Comparison of ENCODE assay signal across 10 cellular contexts in genomic region chr5:41863871-41864486, GRCh38. TPM values are rescaled to one million over a fixed set of nuclear protein-coding genes. Genes with fewer than 3 reads are reported as not detected.
DNase-seq lines count a peak whose midpoint lies in the region; ATAC-seq, FAIRE-seq and TF ChIP-seq lines count a peak whose summit lies in the region.
"Had no signal": no experiment of that assay in that cellular context is flagged by ENCODE, and none has a peak within 500 bp of the region (broad histone marks: within the 10 kb centered on the region; RNA-seq: fewer than 3 reads in every experiment).

No MANE protein-coding gene starts in this region.

- no peaks in the 10 kb centered on the region for H3K9me1 ChIP-seq in K562 (ENCODE audit: control insufficient read depth, insufficient read depth, low read length)

- in situ Hi-C loops in K562 (cut with MboI) (loop anchor here (10.0 to 25.0 kb wide), 3 partner anchors 723 to 1011 kb away; partner anchors contain the start of gene CCDC152), ACHN (cut with HindIII; ENCODE audit: low pct_ligation_motif_present, low pct_unique_long_range_greater_than_20kb, low sequenced_read_pairs) (no loop called here)

- DNase-seq in AG10803 (ENCODE audit: low read depth) (peak; percentile 13), K562 (ENCODE audit: extremely low read depth in 1 of 4, low spot score in 3 of 4) (no peak), MG63 (no peak), NCI-H2107 (lab: John Stamatoyannopoulos, UW) (no peak), DMS79 treated with DMSO at 0.1 percent for 48 hours (lab: John Stamatoyannopoulos, UW) (no peak), ACHN (no peak)
- DNase-seq: NCI-H1694 treated with DMSO at 0.1 percent for 48 hours had no signal

- no peak overlapping the region for H3K9ac ChIP-seq in K562 (ENCODE audit: insufficient read depth in 1 of 2, low read depth in 2 of 2, low read length in 2 of 2)

- TF ChIP-seq CTCF in AG10803 (conservative IDR thresholded peaks at IDR 0.05; ENCODE audit: low read length) (no peak), K562 (IDR thresholded peaks at IDR 0.05 in 2 of 3, conservative IDR thresholded peaks at IDR 0.05 in 1 of 3; ENCODE audit: insufficient read depth in 2 of 3, low read depth in 1 of 3, low read length in 3 of 3) (no peak)

- peaks cover 55% of the 10 kb centered on the region for H3K79me2 ChIP-seq in K562 (ENCODE audit: control insufficient read depth, insufficient read depth, low read length)

- no peak for FAIRE-seq in K562 (lab: Jason Lieb, UNC)
- FAIRE-seq: TTC549 had no signal

- TF ChIP-seq EP300 in K562 (IDR thresholded peaks at IDR 0.05; ENCODE audit: low read length): no peak

- no peaks in the 10 kb centered on the region for H3K27me3 ChIP-seq in K562 (ENCODE audit: control insufficient read depth in 2 of 2, insufficient read depth in 2 of 2, low read length in 2 of 2)
- H3K27me3 ChIP-seq in MG63: no peaks in the 10 kb centered on the region

- no peaks in the 10 kb centered on the region for H4K20me1 ChIP-seq in K562 (replicated peaks; ENCODE audit: control insufficient read depth, insufficient read depth, low read length)

- peaks cover 37% of the 10 kb centered on the region for H3K36me3 ChIP-seq in K562 (ENCODE audit: control insufficient read depth, insufficient read depth, low read length)
- peaks cover 11% of the 10 kb centered on the region for H3K36me3 ChIP-seq in MG63

- H3K27ac ChIP-seq in K562 (ENCODE audit: extremely low read depth, low read depth, low read length): no peak overlapping the region

- intact Hi-C loops in K562 (cut with micrococcal nuclease): no loop called here

- CTCF ChIA-PET in K562 (lab: Yijun Ruan, JAX; ENCODE audit: low intra/inter-chr PET ratio): no interaction called here

- BruUV-seq in K562 (replicated peaks; lab: Mats Ljungman, UMichigan): no TSS peak

- H3K9me3 ChIP-seq in K562 (replicated peaks; ENCODE audit: control insufficient read depth, insufficient read depth, low read depth, low read length) (no peaks in the 10 kb centered on the region), MG63 (no peaks in the 10 kb centered on the region)

- H3K4me2 ChIP-seq in K562 (ENCODE audit: insufficient read depth, low read length): no peak overlapping the region

- H3K4me1 ChIP-seq in K562 (replicated peaks in 1 of 2; ENCODE audit: control insufficient read depth in 2 of 2, insufficient read depth in 2 of 2, low read length in 2 of 2): peaks cover 0 to 5% of the 10 kb centered on the region in 2 experiments; a peak in 3 of 5 replicates

- no peak overlapping the region for H3K4me3 ChIP-seq in AG10803 (ENCODE audit: low read length)
- H3K4me3 ChIP-seq in K562: no peak overlapping the region
- H3K4me3 ChIP-seq in MG63: no peak overlapping the region

- no peak overlapping the region for H2AFZ ChIP-seq in K562 (ENCODE audit: low read depth, low read length)

- ATAC-seq in GM19025 (IDR thresholded peaks at IDR 0.05; ENCODE audit: low read depth, unreplicated experiment) (peak; percentile 64), HG03103 (IDR thresholded peaks at IDR 0.05; ENCODE audit: low read depth, unreplicated experiment) (peak; percentile 59), K562 (peak; percentile 47)

- POLR2A ChIA-PET in K562 (lab: Yijun Ruan, JAX): no interaction called here

- TF ChIP-seq POLR2A in K562 (conservative IDR thresholded peaks at IDR 0.05): no peak

- no peak for TF ChIP-seq RAD21 in K562 (CRISPR knock-in tag; conservative IDR thresholded peaks at IDR 0.05 in 1 of 2, IDR thresholded peaks at IDR 0.05 in 1 of 2)

TF ChIP-seq in K562, 482 proteins besides CTCF, POLR2A, EP300 and RAD21 (continues in another document):
- TF ChIP-seq ZNF184 (CRISPR knock-in tag; IDR thresholded peaks at IDR 0.05): no peak
- no peak for TF ChIP-seq PATZ1 (CRISPR knock-in tag; IDR thresholded peaks at IDR 0.05; ENCODE audit: borderline replicate concordance)
- no peak for TF ChIP-seq SIN3A (IDR thresholded peaks at IDR 0.05; ENCODE audit: borderline replicate concordance in 2 of 2, control insufficient read depth in 1 of 2, low read depth in 2 of 2, low read length in 2 of 2)
- no peak for TF ChIP-seq DACH1 (IDR thresholded peaks at IDR 0.05; ENCODE audit: partially characterized antibody)
- TF ChIP-seq ZNF830 (CRISPR knock-in tag; IDR thresholded peaks at IDR 0.05): no peak
- no peak for TF ChIP-seq CCNT2 (IDR thresholded peaks at IDR 0.05; ENCODE audit: borderline replicate concordance, extremely low read depth, insufficient read length, low read depth, low read length)
- TF ChIP-seq SAFB (IDR thresholded peaks at IDR 0.05; ENCODE audit: borderline replicate concordance, low read depth, low read length): no peak
- no peak for TF ChIP-seq JUNB (CRISPR knock-in tag; conservative IDR thresholded peaks at IDR 0.05)
- TF ChIP-seq PREB (CRISPR knock-in tag; IDR thresholded peaks at IDR 0.05): no peak
- TF ChIP-seq MECOM (CRISPR knock-in tag; IDR thresholded peaks at IDR 0.05): no peak
- TF ChIP-seq FOXK2 (conservative IDR thresholded peaks at IDR 0.05 in 1 of 2, IDR thresholded peaks at IDR 0.05 in 1 of 2; ENCODE audit: low read depth in 2 of 2): peak in 1 of 2 experiments; percentile 75; a peak in 2 of 4 replicates

RNA-seq across cellular contexts. Expression of gene OXCT1, which starts 6.2 kb away (rescaled TPM):
- 19.0 and 39.2 TPM in 2 replicates for total RNA-seq in K562 (2011; cell fraction: chromatin; rRNA removed; ENCODE audit: low replicate concordance)
- 12.0 and 17.2 TPM in 2 replicates for total RNA-seq in K562 (2011; cell fraction: nucleolus; rRNA removed)
- total RNA-seq in K562 (2011; cell fraction: nucleoplasm; rRNA removed): 20.5 and 31.0 TPM in 2 replicates
- total RNA-seq in K562 (2014; rRNA removed) (26.6 and 28.8 TPM in 2 replicates), K562 (2014; rRNA removed; fragmentation: Illumina TruSeq; extraction: Trizol) (50.6 and 56.8 TPM in 2 replicates), K562 (2015; rRNA removed; fragmentation: Illumina TruSeq; extraction: Trizol) (46.6 and 50.4 TPM in 2 replicates), K562 (2021) (34.7 and 35.8 TPM in 2 replicates)
- polyA plus RNA-seq in K562 (2011; rRNA removed) (37.6 and 42.3 TPM in 2 replicates), K562 (2014; fragmentation: Illumina TruSeq; extraction: Trizol) (44.3 and 51.0 TPM in 2 replicates), K562 (2014; fragmentation: Nextera tagmentation; extraction: Ambion mirVana) (10 to 100 TPM; 24.7 to 41.9 TPM), K562 (2014; rRNA removed) (41.2 and 61.2 TPM in 2 replicates)
- 7.5 and 23.0 TPM in 2 replicates for polyA plus RNA-seq in K562 (2011; cell fraction: cytosol; rRNA removed)
- polyA plus RNA-seq in K562 (2011; cell fraction: nucleus; rRNA removed): 10.9 and 29.4 TPM in 2 replicates
- 33.7 and 65.0 TPM in 2 replicates for polyA plus RNA-seq in K562 (2012)
- polyA minus RNA-seq in K562 (2011; rRNA and poly(A)+ RNA removed): 61.4 and 117 TPM in 2 replicates
- polyA minus RNA-seq in K562 (2011; cell fraction: cytosol; rRNA and poly(A)+ RNA removed): 15.7 and 26.4 TPM in 2 replicates
- polyA minus RNA-seq in K562 (2011; cell fraction: nucleus; rRNA and poly(A)+ RNA removed): 17.0 and 54.2 TPM in 2 replicates
- total RNA-seq in MG63 (2014; rRNA removed; shearing (Covaris generic); ENCODE audit: low replicate concordance): 30.0 and 39.0 TPM in 2 replicates

RNA-seq across cellular contexts. Expression of gene RIMOC1, which starts 40.2 kb away (rescaled TPM):
- 9.3 and 33.8 TPM in 2 replicates for total RNA-seq in K562 (2011; cell fraction: chromatin; rRNA removed; ENCODE audit: low replicate concordance)
- 5.0 and 6.3 TPM in 2 replicates for total RNA-seq in K562 (2011; cell fraction: nucleolus; rRNA removed)
- 20.1 and 37.6 TPM in 2 replicates for total RNA-seq in K562 (2011; cell fraction: nucleoplasm; rRNA removed)
- total RNA-seq in K562 (2014; rRNA removed): 13.8 and 19.6 TPM in 2 replicates
- total RNA-seq in K562 (2014; rRNA removed; fragmentation: Illumina TruSeq; extraction: Trizol): 38.3 and 42.1 TPM in 2 replicates
- 30.3 and 30.8 TPM in 2 replicates for total RNA-seq in K562 (2015; rRNA removed; fragmentation: Illumina TruSeq; extraction: Trizol)
- 47.5 and 48.7 TPM in 2 replicates for total RNA-seq in K562 (2021)
- polyA plus RNA-seq in K562 (2011; rRNA removed): 47.9 and 63.1 TPM in 2 replicates
- polyA plus RNA-seq in K562 (2011; cell fraction: cytosol; rRNA removed): 14.0 and 39.5 TPM in 2 replicates
- 19.8 and 31.5 TPM in 2 replicates for polyA plus RNA-seq in K562 (2011; cell fraction: nucleus; rRNA removed)
- polyA plus RNA-seq in K562 (2012): 9.2 and 13.4 TPM in 2 replicates
- polyA plus RNA-seq in K562 (2014; fragmentation: Illumina TruSeq; extraction: Trizol): 33.7 and 40.6 TPM in 2 replicates
- 10 to 100 TPM; 11.6 to 14.3 TPM for polyA plus RNA-seq in K562 (2014; fragmentation: Nextera tagmentation; extraction: Ambion mirVana)
- polyA plus RNA-seq in K562 (2014; rRNA removed): 26.3 and 34.9 TPM in 2 replicates
- polyA minus RNA-seq in K562 (2011; rRNA and poly(A)+ RNA removed): 69.0 and 79.7 TPM in 2 replicates
- 14.0 and 24.0 TPM in 2 replicates for polyA minus RNA-seq in K562 (2011; cell fraction: cytosol; rRNA and poly(A)+ RNA removed)
- polyA minus RNA-seq in K562 (2011; cell fraction: nucleus; rRNA and poly(A)+ RNA removed): 15.8 and 23.4 TPM in 2 replicates
- total RNA-seq in MG63 (2014; rRNA removed; shearing (Covaris generic); ENCODE audit: low replicate concordance): 5.5 and 8.6 TPM in 2 replicates
